In the genomic region with DNA sequence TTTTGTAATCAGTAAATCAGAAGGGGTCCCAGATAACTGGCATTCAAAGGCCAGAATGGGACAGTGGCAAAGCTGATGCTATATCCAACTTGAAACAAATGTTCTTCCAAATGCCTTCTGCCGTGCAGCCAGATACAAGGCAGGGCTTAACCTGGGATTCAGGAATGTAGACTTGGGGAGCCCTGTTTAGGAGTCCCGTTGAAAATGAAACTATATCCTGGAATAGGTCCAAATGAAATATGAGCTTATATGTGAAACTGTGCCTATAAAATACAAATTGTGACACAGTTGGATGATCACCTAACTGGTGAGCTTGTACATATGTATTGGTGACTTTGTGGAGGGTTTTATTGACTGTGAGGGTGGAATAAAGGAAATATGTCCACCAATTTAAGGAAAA, we compare ENCODE assay signal across 19 cellular contexts.
"Had no signal": no experiment of that assay in that cellular context is flagged by ENCODE, and none has a peak within 500 bp of the region (broad histone marks: within the 10 kb centered on the region; RNA-seq: fewer than 3 reads in every experiment).

No MANE protein-coding gene starts in this region.

- H3K27me3 ChIP-seq: cardiac muscle cell, colonic mucosa had no signal

- DNase-seq: activated CD4-positive, alpha-beta T cell treated with anti-CD3 and anti-CD28 coated beads for 1 hour; activated CD4-positive, alpha-beta T cell treated with anti-CD3 and anti-CD28 coated beads, Interleukin-2, amount 50 U/mL, for 48 hours; activated effector memory CD4-positive, alpha-beta T cell treated with anti-CD3 and anti-CD28 coated beads, Interleukin-2, amount 50 U/mL, for 16 hours; activated naive CD8-positive, alpha-beta T cell treated with anti-CD3 and anti-CD28 coated beads for 36 hours; activated T-cell treated with anti-CD3 and anti-CD28 coated beads, Interleukin-2, amount 50 U/mL, for 4 hours; colonic mucosa; effector memory CD4-positive, alpha-beta T cell; glutamatergic neuron; left colon; mucosa of descending colon; natural killer cell; nucleus accumbens; right cardiac atrium; stimulated activated CD4-positive, alpha-beta T cell treated with anti-CD3 and anti-CD28 coated beads, Interleukin-1b, Interleukin-23, amount 100 ng/mL, for 48 hours; T-helper 9 cell; trophoblast cell had no signal

- H3K4me1 ChIP-seq: colonic mucosa had no signal

- H3K4me3 ChIP-seq: cardiac muscle cell, colonic mucosa, mucosa of descending colon had no signal

- H3K27ac ChIP-seq: cardiac muscle cell, colonic mucosa, epithelial cell of prostate had no signal

- ATAC-seq: activated T-cell treated with anti-CD3 and anti-CD28 coated beads, Interleukin-2, amount 50 U/mL, for 4 hours; left colon; mucosa of descending colon; natural killer cell; right cardiac atrium; stimulated activated memory B cell treated with anti-CD40 and anti-IgM and Interleukin-4, amounts not matched to agents 10 μg/mL and 1 μg/mL and 100 μg/mL, for 72 hours had no signal

- H3K36me3 ChIP-seq: cardiac muscle cell, colonic mucosa had no signal

- H3K9me3 ChIP-seq: colonic mucosa, mucosa of descending colon had no signal
